In the genomic region with DNA sequence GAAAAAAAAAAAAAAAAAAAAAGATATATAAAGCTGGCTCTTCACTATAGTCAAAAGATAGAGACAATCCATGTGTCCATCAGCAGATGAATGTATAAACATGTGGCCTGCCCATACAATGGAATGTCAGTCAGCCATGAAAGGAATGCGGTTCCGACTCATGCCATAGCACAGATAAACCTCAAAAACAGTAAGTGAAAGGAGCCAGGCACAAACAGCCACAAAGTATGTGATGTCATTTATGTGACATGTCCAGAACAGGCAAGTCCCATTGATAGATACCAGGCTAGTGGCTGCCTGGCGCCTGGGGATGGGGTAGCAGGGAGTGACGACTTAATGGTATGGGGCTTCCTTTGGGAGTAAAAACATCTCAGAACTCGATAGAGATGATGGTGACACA, we compare ENCODE assay signal across 11 cellular contexts.
DNase-seq lines count a peak whose midpoint lies in the region; ATAC-seq lines count a peak whose summit lies in the region.
"Had no signal": no experiment of that assay in that cellular context is flagged by ENCODE, and none has a peak within 500 bp of the region (broad histone marks: within the 10 kb centered on the region; RNA-seq: fewer than 3 reads in every experiment).

No MANE protein-coding gene starts in this region.

- no peak overlapping the region for H3K4ac ChIP-seq in mesenchymal stem cell (ENCODE audit: low read depth in 1 of 2, low read length in 2 of 2)

- H2BK12ac ChIP-seq in mesenchymal stem cell (ENCODE audit: low read length in 2 of 2), result no peak overlapping the region

- no peaks in the 10 kb centered on the region for H3K36me3 ChIP-seq in MG63
- peaks cover 0 to 3% of the 10 kb centered on the region in 2 experiments for H3K36me3 ChIP-seq in mesenchymal stem cell (ENCODE audit: control insufficient read depth in 1 of 2, insufficient read depth in 2 of 2, low read depth in 1 of 2, low read length in 2 of 2)
- H3K36me3 ChIP-seq: heart right ventricle had no signal

- H3K27me3 ChIP-seq in MG63, result no peaks in the 10 kb centered on the region
- H3K27me3 ChIP-seq in mesenchymal stem cell (ENCODE audit: control insufficient read depth in 1 of 2, insufficient read depth in 1 of 2, low read length in 2 of 2), result no peaks in the 10 kb centered on the region
- H3K27me3 ChIP-seq: heart right ventricle had no signal

- no peak overlapping the region for H4K91ac ChIP-seq in mesenchymal stem cell (ENCODE audit: low read length)

- peak overlapping the region; percentile 32 for H2BK5ac ChIP-seq in mesenchymal stem cell (ENCODE audit: low read depth, low read length, poor library complexity, severe bottlenecking)

- peak overlapping the region; percentile 58 for H3K9ac ChIP-seq in mesenchymal stem cell (ENCODE audit: low read length)

- H3K14ac ChIP-seq in mesenchymal stem cell (ENCODE audit: low read length in 2 of 2), result no peak overlapping the region

- H4K8ac ChIP-seq in mesenchymal stem cell (ENCODE audit: low read length), result no peak overlapping the region

- H3K4me1 ChIP-seq in mesenchymal stem cell (ENCODE audit: control insufficient read depth, insufficient read depth, low read depth, low read length), result peaks cover 23% of the 10 kb centered on the region

- H2BK120ac ChIP-seq in mesenchymal stem cell (ENCODE audit: low read depth, low read length), result no peak overlapping the region

- H3K4me3 ChIP-seq in MG63 (no peak overlapping the region), mesenchymal stem cell (ENCODE audit: insufficient read depth in 1 of 2, low read depth in 1 of 2, low read length in 2 of 2) (no peak overlapping the region)
- H3K4me3 ChIP-seq: heart right ventricle had no signal

- H2BK15ac ChIP-seq in mesenchymal stem cell (ENCODE audit: low read depth, poor library complexity, severe bottlenecking), result no peak overlapping the region

- peak overlapping the region in 1 of 2 experiments; percentile 41 for H3K18ac ChIP-seq in mesenchymal stem cell (ENCODE audit: low read depth in 1 of 2, low read length in 2 of 2)

- no peak overlapping the region for H3K23ac ChIP-seq in mesenchymal stem cell (ENCODE audit: low read length in 2 of 2)

- H3K79me1 ChIP-seq in mesenchymal stem cell (replicated peaks; ENCODE audit: low read length, poor library complexity, severe bottlenecking), result peaks cover 46% of the 10 kb centered on the region

- no peak overlapping the region for H3K4me2 ChIP-seq in mesenchymal stem cell (ENCODE audit: low read length, poor library complexity, severe bottlenecking)

- 4% methylated on average over 5 of the region's 5 CpGs for WGBS in mesenchymal stem cell

- no peak for ATAC-seq in GM21381 (IDR thresholded peaks at IDR 0.05; ENCODE audit: unreplicated experiment)
- no peak for ATAC-seq in GM19452 (IDR thresholded peaks at IDR 0.05; ENCODE audit: unreplicated experiment)

- H2AFZ ChIP-seq in mesenchymal stem cell (ENCODE audit: low read depth, low read length), result no peak overlapping the region

- H3K27ac ChIP-seq in mesenchymal stem cell (ENCODE audit: low read length, poor library complexity, severe bottlenecking), result no peak overlapping the region
- H3K27ac ChIP-seq: heart right ventricle had no signal

- no peaks in the 10 kb centered on the region for H3K9me3 ChIP-seq in MG63
- H3K9me3 ChIP-seq in mesenchymal stem cell (ENCODE audit: control insufficient read depth, low read length), result no peaks in the 10 kb centered on the region
- H3K9me3 ChIP-seq: heart right ventricle had no signal

- no peak overlapping the region for H2AK5ac ChIP-seq in mesenchymal stem cell (ENCODE audit: low read length, severe bottlenecking)

- DNase-seq in AG20443 (ENCODE audit: low spot score), result peak; percentile 60
- DNase-seq in MG63, result peak; percentile 59
- peak; percentile 56 for DNase-seq in dermis blood vessel endothelial cell
- peak; percentile 91 for DNase-seq in mesenchymal stem cell
- DNase-seq in NCI-H345 treated with DMSO at 0.1 percent for 48 hours (lab: John Stamatoyannopoulos, UW; ENCODE audit: unreplicated experiment), result no peak
- DNase-seq in NCI-H774 (lab: John Stamatoyannopoulos, UW), result no peak
- DNase-seq: activated gamma-delta T cell treated with Interleukin-2 at 50 U/mL for 16 hours, heart right ventricle, NCI-H2029 had no signal

Comparison
In these comparisons a context has a peak if more than half of its experiments do, and no peak if none do; other contexts are left out.
1. DNase-seq: peak in AG20443 (single experiment), MG63 (single experiment), dermis blood vessel endothelial cell (single experiment) and mesenchymal stem cell (single experiment); none in NCI-H345 treated with DMSO at 0.1 percent for 48 hours (single experiment) and NCI-H774 (single experiment).